ENCODE assay signal across 11 cellular contexts in the genomic region with DNA sequence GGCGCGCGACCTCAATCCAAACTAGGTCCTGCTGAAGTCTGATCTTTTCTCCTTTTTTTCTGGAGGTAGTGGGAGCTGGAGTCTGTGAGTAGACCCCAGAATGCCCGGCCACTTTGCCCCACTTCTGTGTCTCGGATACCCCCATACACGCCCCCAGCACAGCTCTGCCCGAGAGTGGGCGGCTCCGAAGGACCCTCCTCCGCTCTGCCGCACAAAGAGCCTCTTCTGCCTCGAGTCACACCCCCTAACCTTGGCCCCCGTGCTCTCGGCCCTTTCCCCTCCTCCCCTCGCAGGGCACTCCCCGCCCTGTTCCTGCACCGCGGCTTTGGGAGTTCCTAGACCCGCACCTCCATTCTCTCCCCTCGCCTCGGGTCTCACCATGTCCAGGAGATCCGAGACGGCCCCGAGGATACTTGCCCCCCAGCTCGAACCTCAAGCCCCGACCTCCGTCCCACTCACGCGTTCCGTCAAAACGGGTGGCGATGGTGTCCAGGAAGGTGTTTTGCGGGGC. TPM values are rescaled to one million over a fixed set of nuclear protein-coding genes. Genes with fewer than 3 reads are reported as not detected.
A peak's percentile ranks its signal among the peaks of the same experiment; 100 is the strongest.
DNase-seq lines count a peak whose midpoint lies in the region; ATAC-seq and TF ChIP-seq lines count a peak whose summit lies in the region.
"Had no signal": no experiment of that assay in that cellular context is flagged by ENCODE, and none has a peak within 500 bp of the region (broad histone marks: within the 10 kb centered on the region; RNA-seq: fewer than 3 reads in every experiment).

No MANE protein-coding gene starts in this region.

- 1 to 3% methylated on average over 33 of the region's 33 CpGs for WGBS in heart right ventricle, 2 donors
- WGBS in mesendoderm (ENCODE audit: extremely low coverage, insufficient coverage, low lambda C conversion rate): no CpG with 5 or more reads among the region's 33 CpGs

- H2BK15ac ChIP-seq in mesendoderm (replicated peaks; ENCODE audit: low read depth): no peak overlapping the region

- peak overlapping the region; percentile 70 for H3K4me3 Mint-ChIP-seq in activated naive CD8-positive, alpha-beta T cell

- H2AK5ac ChIP-seq in mesendoderm (ENCODE audit: low read length): no peak overlapping the region

- no peak overlapping the region for H3K23ac ChIP-seq in mesendoderm (ENCODE audit: low read length)

- intact Hi-C loops in heart right ventricle (cut with DNase I) (loop anchor here in 7 of 10 donors (2.0 to 10.0 kb wide), 8 partner anchors 48 to 344 kb away; a partner anchor contains a TSS), left ventricle myocardium superior (cut with micrococcal nuclease) (no loop called here), vagina (cut with DNase I) (no loop called here)

- H3K27ac Mint-ChIP-seq in activated naive CD8-positive, alpha-beta T cell: no peak overlapping the region

- H4K8ac ChIP-seq in mesendoderm (ENCODE audit: low read depth, low read length): no peak overlapping the region

- H3K4me1 ChIP-seq in heart right ventricle: peaks cover 0 to 55% (median 35%) of the 10 kb centered on the region in 9 donors
- no peaks in the 10 kb centered on the region for H3K4me1 ChIP-seq in mesendoderm (ENCODE audit: control insufficient read depth, low read depth, low read length)
- peaks cover 23% of the 10 kb centered on the region for H3K4me1 ChIP-seq in vagina

- H3K9me3 Mint-ChIP-seq in activated naive CD8-positive, alpha-beta T cell (ENCODE audit: low read depth): no peaks in the 10 kb centered on the region

- H3K56ac ChIP-seq in mesendoderm (ENCODE audit: low read length): no peak overlapping the region

- H2BK5ac ChIP-seq in mesendoderm (ENCODE audit: low read length): no peak overlapping the region

- H3K27ac ChIP-seq in heart right ventricle: no peak overlapping the region
- no peak overlapping the region for H3K27ac ChIP-seq in mesendoderm (ENCODE audit: low read depth, low read length)
- H3K27ac ChIP-seq in vagina: no peak overlapping the region

- peaks cover 36% of the 10 kb centered on the region for H3K4me1 Mint-ChIP-seq in activated naive CD8-positive, alpha-beta T cell (ENCODE audit: low read depth)

- H3K36me3 Mint-ChIP-seq in activated naive CD8-positive, alpha-beta T cell: peaks cover 5% of the 10 kb centered on the region

- H3K9me3 ChIP-seq in heart right ventricle (no peaks in the 10 kb centered on the region), vagina (no peaks in the 10 kb centered on the region)

- H3K79me2 ChIP-seq in mesendoderm (ENCODE audit: control insufficient read depth, insufficient read depth, low read length): no peaks in the 10 kb centered on the region

- H3K4me3 ChIP-seq in heart right ventricle (peak overlapping the region; percentile 14 to 54 (median 37)), mesendoderm (ENCODE audit: low read length) (no peak overlapping the region), vagina (peak overlapping the region; percentile 36)

- H3K4ac ChIP-seq in mesendoderm (ENCODE audit: low read depth, low read length): no peak overlapping the region

- no peak overlapping the region for H3K18ac ChIP-seq in mesendoderm (ENCODE audit: low read length)

- no peak for TF ChIP-seq CTCF in heart right ventricle (IDR thresholded peaks at IDR 0.05)
- no peak for TF ChIP-seq CTCF in vagina (IDR thresholded peaks at IDR 0.05)

- H3K4me2 ChIP-seq in mesendoderm (ENCODE audit: low read length): peak overlapping the region; percentile 48

- DNase-seq in heart right ventricle: no peak
- DNase-seq in left ventricle myocardium superior: no peak
- DNase-seq in mesendoderm: no peak
- DNase-seq in vagina (ENCODE audit: extremely low spot score in 2 of 2): no peak
- DNase-seq in AG08396 (ENCODE audit: low spot score): no peak
- no peak for DNase-seq in NCI-H187 treated with DMSO at 0.1 percent for 48 hours (lab: John Stamatoyannopoulos, UW)

- H3K79me1 ChIP-seq in mesendoderm (ENCODE audit: low read length): no peaks in the 10 kb centered on the region

- no peak for ATAC-seq in heart right ventricle
- no peak for ATAC-seq in left ventricle myocardium superior
- no peak for ATAC-seq in GM19455 (IDR thresholded peaks at IDR 0.05; ENCODE audit: unreplicated experiment)

- H3K36me3 ChIP-seq in heart right ventricle (no peaks in the 10 kb centered on the region), mesendoderm (ENCODE audit: control insufficient read depth, insufficient read depth, low read length) (no peaks in the 10 kb centered on the region), vagina (no peaks in the 10 kb centered on the region)

- H4K5ac ChIP-seq in mesendoderm (ENCODE audit: low read length): no peak overlapping the region

- no peak overlapping the region for H3K9ac ChIP-seq in mesendoderm (ENCODE audit: low read length)

- no peak overlapping the region for H2BK120ac ChIP-seq in mesendoderm (ENCODE audit: low read depth, low read length)

- TF ChIP-seq POLR2A in vagina (IDR thresholded peaks at IDR 0.05): no peak

- H3K27me3 ChIP-seq in heart right ventricle (peaks cover 0 to 28% (median 17%) of the 10 kb centered on the region in 7 donors), mesendoderm (ENCODE audit: insufficient read depth, low read length, poor library complexity) (peaks cover 6% of the 10 kb centered on the region), vagina (peaks cover 8% of the 10 kb centered on the region)

- peaks cover 7% of the 10 kb centered on the region for H3K27me3 Mint-ChIP-seq in activated naive CD8-positive, alpha-beta T cell

RNA-seq across cellular contexts. Expression of a gene that starts 0.5 kb away (rescaled TPM):
- under 1 TPM in 6 of 10 donors, not detected in 4; 0.06 to 0.22 (median 0.13) TPM for total RNA-seq in heart right ventricle
- polyA plus RNA-seq in heart right ventricle: under 1 TPM; 0.07 to 0.29 TPM
- 0.15 TPM for total RNA-seq in left ventricle myocardium superior
- polyA plus RNA-seq in mesendoderm (2013, experiment 1 of 2): 0.15 TPM
- polyA plus RNA-seq in mesendoderm (2013, experiment 2 of 2): 0.13 TPM
- total RNA-seq in vagina: not detected
- total RNA-seq: pulmonary artery endothelial cell had no signal

RNA-seq across cellular contexts. Expression of a gene that starts 4.8 kb away (rescaled TPM):
- not detected for total RNA-seq in heart right ventricle
- not detected for polyA plus RNA-seq in heart right ventricle
- total RNA-seq in left ventricle myocardium superior: not detected
- 0.22 TPM for polyA plus RNA-seq in mesendoderm (2013, experiment 1 of 2)
- 0.20 TPM for polyA plus RNA-seq in mesendoderm (2013, experiment 2 of 2)
- total RNA-seq in vagina: not detected
- total RNA-seq: Daoy, pulmonary artery endothelial cell, temporal lobe had no signal

RNA-seq across cellular contexts. Expression of a gene that starts 13.8 kb away (rescaled TPM):
- total RNA-seq in heart right ventricle (10 to 100 TPM in 2 of 10 donors, 1 to 10 TPM in 8; 4.6 to 11.5 (median 6.2) TPM), left ventricle myocardium superior (7.0 TPM), vagina (35.1 TPM)
- 10 to 100 TPM in 1 of 2 donors, 1 to 10 TPM in 1; 7.0 to 10.1 TPM for polyA plus RNA-seq in heart right ventricle
- 2.5 TPM for polyA plus RNA-seq in mesendoderm (2013, experiment 1 of 2)
- polyA plus RNA-seq in mesendoderm (2013, experiment 2 of 2): 2.6 TPM

RNA-seq across cellular contexts. Expression of a gene that starts 25.7 kb away (rescaled TPM):
- 10 to 100 TPM; 24.6 to 64.4 (median 35.3) TPM for total RNA-seq in heart right ventricle
- polyA plus RNA-seq in heart right ventricle: 10 to 100 TPM; 33.3 to 76.5 TPM
- 47.1 TPM for total RNA-seq in left ventricle myocardium superior
- polyA plus RNA-seq in mesendoderm (2013, experiment 1 of 2): 89.0 TPM
- polyA plus RNA-seq in mesendoderm (2013, experiment 2 of 2): 91.0 TPM
- total RNA-seq in vagina: 111 TPM

RNA-seq across cellular contexts. Expression of a gene that starts 57.9 kb away (rescaled TPM):
- total RNA-seq in heart right ventricle (under 1 TPM in 1 of 10 donors, not detected in 9; 0.23 TPM), left ventricle myocardium superior (0.12 TPM), vagina (1.2 TPM)
- under 1 TPM; 0.01 to 0.29 TPM for polyA plus RNA-seq in heart right ventricle
- 0.13 TPM for polyA plus RNA-seq in mesendoderm (2013, experiment 1 of 2)
- 0.10 TPM for polyA plus RNA-seq in mesendoderm (2013, experiment 2 of 2)
- total RNA-seq: pulmonary artery endothelial cell, temporal lobe had no signal

Comparison
In these comparisons a context has a peak if more than half of its experiments do, and no peak if none do; other contexts are left out.
1. intact Hi-C loops: an anchor here in heart right ventricle (2.0 to 10.0 kb wide); none called in left ventricle myocardium superior and vagina.